ENCODE assay signal across 20 cellular contexts in the genomic region with DNA sequence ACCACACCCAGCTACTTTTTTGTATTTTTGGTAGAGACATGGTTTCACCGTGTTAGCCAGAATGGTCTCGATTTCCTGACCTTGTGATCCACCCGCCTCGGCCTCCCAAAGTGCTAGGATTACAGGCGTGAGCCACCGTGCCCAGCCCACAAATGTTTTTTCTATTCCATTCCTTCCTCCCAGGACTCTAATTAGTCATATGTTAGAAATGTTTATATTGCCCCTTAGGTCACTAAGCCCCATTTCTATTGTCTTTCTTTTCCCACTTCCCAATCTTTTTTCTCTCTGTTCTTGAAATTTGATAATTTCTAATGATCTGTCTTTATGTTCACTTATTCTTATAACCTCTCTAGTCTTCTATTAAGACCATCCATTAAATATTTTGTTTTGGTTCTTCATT.
"Had no signal": no experiment of that assay in that cellular context is flagged by ENCODE, and none has a peak within 500 bp of the region (broad histone marks: within the 10 kb centered on the region; RNA-seq: fewer than 3 reads in every experiment).

No MANE protein-coding gene starts in this region.

- H3K36me3 ChIP-seq: gastrocnemius medialis, right lobe of liver, stomach, thyroid gland, vagina had no signal

- H3K27me3 ChIP-seq: gastrocnemius medialis, right lobe of liver, stomach, thyroid gland, vagina had no signal

- DNase-seq: effector CD8-positive, alpha-beta T cell; endodermal cell; foreskin fibroblast; gastrocnemius medialis; head of caudate nucleus; kidney; mucosa of descending colon; naive B cell; right lobe of liver; small intestine; stimulated activated CD4-positive, alpha-beta T cell treated with anti-CD3 and anti-CD28 coated beads, Interleukin-15, amount 100 ng/mL, for 24 hours; stimulated activated CD4-positive, alpha-beta T cell treated with anti-CD3 and anti-CD28 coated beads, Interleukin-2, amount 100 ng/mL, for 48 hours; stimulated activated naive CD4-positive, alpha-beta T cell treated with Interleukin-2 at 50 U/mL for 16 hours; stomach; thyroid gland; trophoblast cell had no signal

- H3K27ac ChIP-seq: epithelial cell of prostate, gastrocnemius medialis, parathyroid adenoma, right lobe of liver, stomach, thyroid gland, vagina had no signal

- H3K4me3 ChIP-seq: gastrocnemius medialis, lung, mucosa of descending colon, right lobe of liver, stomach, thyroid gland, vagina had no signal
